In the genomic region with DNA sequence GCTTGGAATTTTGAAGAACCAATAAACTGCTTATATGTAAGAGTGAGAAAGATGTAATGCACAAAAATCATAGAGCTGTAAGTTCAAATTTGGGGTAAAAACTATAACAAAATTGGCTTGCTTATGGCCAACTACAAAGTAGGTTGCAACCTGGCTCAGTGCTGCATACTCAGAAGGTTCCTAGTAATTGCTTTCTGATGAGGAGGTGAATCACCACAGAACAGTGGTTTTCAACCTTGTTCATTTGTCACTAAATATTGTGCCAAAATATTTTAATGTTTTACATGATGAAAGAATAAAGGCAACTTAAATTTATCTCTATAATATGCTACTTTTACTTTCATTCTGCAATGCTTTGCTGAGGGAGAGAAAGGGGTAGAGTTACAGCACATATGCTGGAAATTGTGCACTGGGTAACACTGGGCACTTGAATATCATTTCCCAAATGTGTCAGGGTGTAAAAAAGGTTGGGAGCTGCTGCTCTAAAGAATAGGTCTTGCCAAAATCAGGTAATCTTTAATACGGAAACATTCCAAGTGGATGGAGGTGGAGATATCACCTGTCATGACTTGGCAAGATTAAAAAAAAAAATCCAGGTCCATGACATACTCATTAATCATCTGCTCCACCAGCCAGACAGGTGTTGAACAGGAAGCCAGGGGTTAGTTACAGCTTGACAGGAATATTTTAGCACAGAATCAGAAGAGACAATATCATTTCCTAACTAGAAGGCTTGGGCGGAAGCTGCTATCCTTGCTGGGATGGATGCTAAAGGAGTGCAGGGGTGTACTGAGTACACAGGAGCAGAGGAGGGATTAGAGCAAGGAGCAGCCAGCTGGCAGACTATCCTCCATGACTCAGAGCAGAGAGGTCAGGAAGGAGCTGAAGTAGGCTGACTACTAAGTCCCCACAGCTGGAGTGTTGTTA, we compare ENCODE assay signal across 11 cellular contexts. TPM values are rescaled to one million over a fixed set of nuclear protein-coding genes. Genes with fewer than 3 reads are reported as not detected.
A peak's percentile ranks its signal among the peaks of the same experiment; 100 is the strongest.
DNase-seq lines count a peak whose midpoint lies in the region; ATAC-seq, FAIRE-seq and TF ChIP-seq lines count a peak whose summit lies in the region.
"Had no signal": no experiment of that assay in that cellular context is flagged by ENCODE, and none has a peak within 500 bp of the region (broad histone marks: within the 10 kb centered on the region; RNA-seq: fewer than 3 reads in every experiment).

No MANE protein-coding gene starts in this region.

- TF ChIP-seq CTCF in AG04450 (IDR thresholded peaks at IDR 0.05; ENCODE audit: low read depth, low read length), result no peak
- no peak for TF ChIP-seq CTCF in astrocyte (IDR thresholded peaks at IDR 0.05; ENCODE audit: insufficient read depth, low read depth, low read length)

- DNase-seq in AG04450 (ENCODE audit: low read depth, low spot score) (peak; percentile 11), HT-29 (ENCODE audit: low spot score) (peak; percentile 25), astrocyte (ENCODE audit: low read depth) (peak; percentile 41), kidney tubule cell (ENCODE audit: low spot score) (peak; percentile 91), nucleus accumbens (lab: John Stamatoyannopoulos, UW) (no peak), SIG-M5 treated with dmso at 0.1 percent for 504 hours (lab: John Stamatoyannopoulos, UW; ENCODE audit: unreplicated experiment) (no peak), amygdala (lab: John Stamatoyannopoulos, UW) (no peak)
- DNase-seq: stimulated activated CD4-positive, alpha-beta T cell treated with anti-CD3 and anti-CD28 coated beads, Interleukin-4, amount 100 ng/mL, for 4 hours had no signal

- H3K27me3 ChIP-seq in AG04450 (ENCODE audit: control insufficient read depth, insufficient read depth, low read length), result no peaks in the 10 kb centered on the region
- H3K27me3 ChIP-seq in astrocyte (ENCODE audit: insufficient read depth, low read length), result no peaks in the 10 kb centered on the region

- H3K36me3 Mint-ChIP-seq in astrocyte (ENCODE audit: low read depth, unreplicated experiment), result no peaks in the 10 kb centered on the region

- no peaks in the 10 kb centered on the region for H3K4me1 ChIP-seq in astrocyte (ENCODE audit: insufficient read depth, low read length)

- peaks cover 8% of the 10 kb centered on the region for H3K4me1 Mint-ChIP-seq in astrocyte (ENCODE audit: low read depth, unreplicated experiment)

- peak overlapping the region; percentile 22 for H3K27ac Mint-ChIP-seq in astrocyte (ENCODE audit: unreplicated experiment)
- H3K27ac Mint-ChIP-seq: T-helper 2 cell treated with Interferon-gamma antibody and Interleukin-4, amounts not matched to agents 5 μg/mL and 100 μg/mL, for 36 hours had no signal

- H3K9me3 Mint-ChIP-seq in astrocyte (ENCODE audit: unreplicated experiment), result no peaks in the 10 kb centered on the region

- POLR2A ChIA-PET in AG04450 (lab: Yijun Ruan, JAX), result no interaction called here

- H2AFZ ChIP-seq in astrocyte (ENCODE audit: low read depth, low read length), result no peak overlapping the region

- no peak overlapping the region for H3K4me2 ChIP-seq in astrocyte (ENCODE audit: low read length)

- H3K27ac ChIP-seq in AG04450 (ENCODE audit: low read depth, low read length) (no peak overlapping the region), astrocyte (ENCODE audit: low read depth, low read length) (no peak overlapping the region)

- no peak for ATAC-seq in HG03457 (IDR thresholded peaks at IDR 0.05; ENCODE audit: unreplicated experiment)

- H4K20me1 ChIP-seq in astrocyte (ENCODE audit: insufficient read depth, low read length), result no peaks in the 10 kb centered on the region

- H3K9me3 ChIP-seq in AG04450 (ENCODE audit: control insufficient read depth, insufficient read depth, low read length) (no peaks in the 10 kb centered on the region; the same call in 1 of the 2 replicates), astrocyte (ENCODE audit: insufficient read depth, low read depth, low read length) (no peaks in the 10 kb centered on the region)

- no peak overlapping the region for H3K4me3 Mint-ChIP-seq in astrocyte (ENCODE audit: unreplicated experiment)
- H3K4me3 Mint-ChIP-seq: T-helper 2 cell treated with Interferon-gamma antibody and Interleukin-4, amounts not matched to agents 5 μg/mL and 100 μg/mL, for 36 hours had no signal

- H3K9ac ChIP-seq in astrocyte (ENCODE audit: low read length), result no peak overlapping the region

- H3K4me3 ChIP-seq in AG04450 (ENCODE audit: low read depth, low read length) (no peak overlapping the region), astrocyte (ENCODE audit: insufficient read depth, low read depth, low read length) (no peak overlapping the region)

- CTCF ChIA-PET in AG04450 (lab: Charles Lee), result interaction anchor here (1.7 kb wide), 1 partner anchor 42 kb away, joined by 6 read pairs; no protein-coding TSS in a partner anchor

- H3K79me2 ChIP-seq in astrocyte (ENCODE audit: insufficient read depth, low read length), result no peaks in the 10 kb centered on the region

- H3K27me3 Mint-ChIP-seq in astrocyte (ENCODE audit: low read depth, unreplicated experiment), result no peaks in the 10 kb centered on the region

- H3K36me3 ChIP-seq in astrocyte (ENCODE audit: insufficient read depth, low read length), result no peaks in the 10 kb centered on the region

- FAIRE-seq in astrocyte (lab: Jason Lieb, UNC), result no peak
- FAIRE-seq: D721Med had no signal

RNA-seq across cellular contexts. Expression of gene CCL21, which starts 34.6 kb away (rescaled TPM):
- polyA plus RNA-seq in AG04450 (2011; rRNA removed), result not detected in 2 replicates
- not detected in 2 replicates for polyA minus RNA-seq in AG04450 (2011; rRNA and poly(A)+ RNA removed)
- not detected in 2 replicates for total RNA-seq in HT-29 (2014; rRNA removed; shearing (Covaris generic))
- not detected in 2 replicates for total RNA-seq in astrocyte

RNA-seq across cellular contexts. Expression of gene CCL19, which starts 53.5 kb away (rescaled TPM):
- not detected in 2 replicates for polyA plus RNA-seq in AG04450 (2011; rRNA removed)
- polyA minus RNA-seq in AG04450 (2011; rRNA and poly(A)+ RNA removed), result not detected in 2 replicates
- not detected in 2 replicates for total RNA-seq in HT-29 (2014; rRNA removed; shearing (Covaris generic))
- not detected in 2 replicates for total RNA-seq in astrocyte

Comparison
In these comparisons a context has a peak if more than half of its experiments do, and no peak if none do; other contexts are left out.
1. DNase-seq: peak in AG04450 (single experiment), HT-29 (single experiment), astrocyte (single experiment) and kidney tubule cell (single experiment); none in nucleus accumbens (0 of 56), SIG-M5 treated with dmso at 0.1 percent for 504 hours (single experiment) and amygdala (0 of 56).